ENCODE assay signal across 8 cellular contexts in genomic region chr3:8239718-8240698, GRCh38.
DNase-seq lines count a peak whose midpoint lies in the region; ATAC-seq and TF ChIP-seq lines count a peak whose summit lies in the region.

No MANE protein-coding gene starts in this region.

- no peak for TF ChIP-seq POLR2A in thyroid gland (IDR thresholded peaks at IDR 0.05)

- H3K36me3 ChIP-seq in liver (ENCODE audit: control insufficient read depth in 4 of 4, insufficient read depth in 3 of 4, low read depth in 1 of 4, low read length in 3 of 4): no peaks in the 10 kb centered on the region
- H3K36me3 ChIP-seq in thyroid gland: no peaks in the 10 kb centered on the region

- intact Hi-C loops in thyroid gland (cut with DNase I): no loop called here

- peak; percentile 7 for DNase-seq in DMS153 (lab: John Stamatoyannopoulos, UW)
- DNase-seq in DMS153 treated with DMSO at 0.1 percent for 48 hours (lab: John Stamatoyannopoulos, UW; ENCODE audit: unreplicated experiment): no peak
- DNase-seq in HL-60 (ENCODE audit: low read depth in 1 of 2, low spot score in 1 of 2): peak; percentile 6 to 29
- peak; percentile 1 for DNase-seq in SHP77 treated with DMSO at 0.1 percent for 48 hours (lab: John Stamatoyannopoulos, UW)
- peak; percentile 21 for DNase-seq in central memory CD4-positive, alpha-beta T cell
- peak in 1 of 2 donors; percentile 1 for DNase-seq in thyroid gland

- H3K4me1 ChIP-seq in liver (ENCODE audit: control insufficient read depth in 4 of 4, insufficient read depth in 4 of 4, low read length in 3 of 4) (peaks cover 0 to 18% (median 8%) of the 10 kb centered on the region in 4 donors), thyroid gland (no peaks in the 10 kb centered on the region)

- WGBS in liver: 86% methylated on average over 4 of the region's 4 CpGs
- 69 to 89% methylated on average over 4 of the region's 4 CpGs for WGBS in thyroid gland, 2 donors

- H3K27me3 ChIP-seq in HL-60 (ENCODE audit: insufficient read depth, poor library complexity, severe bottlenecking) (no peaks in the 10 kb centered on the region), liver (ENCODE audit: control insufficient read depth in 4 of 4, insufficient read depth in 4 of 4, low read length in 3 of 4) (no peaks in the 10 kb centered on the region), thyroid gland (no peaks in the 10 kb centered on the region)

- H3K4me3 ChIP-seq in HL-60 (replicated peaks; ENCODE audit: insufficient read depth, low read length) (no peak overlapping the region), liver (ENCODE audit: low read depth in 1 of 3, low read length in 3 of 3) (no peak overlapping the region), thyroid gland (replicated peaks in 1 of 3) (no peak overlapping the region)

- no peak overlapping the region for H3K27ac ChIP-seq in HL-60 (replicated peaks)
- H3K27ac ChIP-seq in liver (ENCODE audit: low read depth in 1 of 2, low read length in 2 of 2): no peak overlapping the region
- no peak overlapping the region for H3K27ac ChIP-seq in thyroid gland

- H3K9me3 ChIP-seq in liver (ENCODE audit: control insufficient read depth in 4 of 4, low read length in 3 of 4) (no peaks in the 10 kb centered on the region), thyroid gland (no peaks in the 10 kb centered on the region)

- peak; percentile 78 for TF ChIP-seq CTCF in HL-60 (IDR thresholded peaks at IDR 0.05; ENCODE audit: insufficient read depth, low read length)
- peak; percentile 75 for TF ChIP-seq CTCF in liver (IDR thresholded peaks at IDR 0.05; ENCODE audit: low read depth, low read length, missing input control)
- peak; percentile 24 to 57 (median 30) for TF ChIP-seq CTCF in thyroid gland (IDR thresholded peaks at IDR 0.05)

- TF ChIP-seq RAD21 in liver (IDR thresholded peaks at IDR 0.05): peak; percentile 60 to 75

- ATAC-seq in GM21576 (IDR thresholded peaks at IDR 0.05; ENCODE audit: unreplicated experiment): peak; percentile 94

- H3K9ac ChIP-seq in liver (ENCODE audit: low read depth in 1 of 2, low read length in 2 of 2): no peak overlapping the region

TF ChIP-seq in liver, 16 proteins besides CTCF, POLR2A, EP300 and RAD21:
- TF ChIP-seq GABPA (IDR thresholded peaks at IDR 0.05 in 1 of 2, conservative IDR thresholded peaks at IDR 0.05 in 1 of 2) (no peak), YY1 (IDR thresholded peaks at IDR 0.05) (no peak), FOXA1 (IDR thresholded peaks at IDR 0.05) (no peak), ZBTB33 (IDR thresholded peaks at IDR 0.05) (no peak)
